ENCODE assay signal across 9 cellular contexts in genomic region chr2:62883629-62884028, GRCh38.
"Had no signal": no experiment of that assay in that cellular context is flagged by ENCODE, and none has a peak within 500 bp of the region (broad histone marks: within the 10 kb centered on the region; RNA-seq: fewer than 3 reads in every experiment).

No MANE protein-coding gene starts in this region.

- H3K27ac ChIP-seq: GM23248 had no signal

- H2AFZ ChIP-seq: GM23248, GM23338 had no signal

- FAIRE-seq: H1 had no signal

- DNase-seq: GM23248, GOT3, H7, H9, HCEC 1CT, HFFc6 had no signal

- ATAC-seq: GM23338 had no signal

- H3K9me3 ChIP-seq: HAP-1 had no signal

- H3K9ac ChIP-seq: GM23248 had no signal

- H3K4me2 ChIP-seq: GM23338 had no signal

- H3K4me3 ChIP-seq: GM23248, GM23338, HAP-1 had no signal

- H3K36me3 ChIP-seq: HAP-1 had no signal
